ENCODE assay signal across 22 cellular contexts in the genomic region with DNA sequence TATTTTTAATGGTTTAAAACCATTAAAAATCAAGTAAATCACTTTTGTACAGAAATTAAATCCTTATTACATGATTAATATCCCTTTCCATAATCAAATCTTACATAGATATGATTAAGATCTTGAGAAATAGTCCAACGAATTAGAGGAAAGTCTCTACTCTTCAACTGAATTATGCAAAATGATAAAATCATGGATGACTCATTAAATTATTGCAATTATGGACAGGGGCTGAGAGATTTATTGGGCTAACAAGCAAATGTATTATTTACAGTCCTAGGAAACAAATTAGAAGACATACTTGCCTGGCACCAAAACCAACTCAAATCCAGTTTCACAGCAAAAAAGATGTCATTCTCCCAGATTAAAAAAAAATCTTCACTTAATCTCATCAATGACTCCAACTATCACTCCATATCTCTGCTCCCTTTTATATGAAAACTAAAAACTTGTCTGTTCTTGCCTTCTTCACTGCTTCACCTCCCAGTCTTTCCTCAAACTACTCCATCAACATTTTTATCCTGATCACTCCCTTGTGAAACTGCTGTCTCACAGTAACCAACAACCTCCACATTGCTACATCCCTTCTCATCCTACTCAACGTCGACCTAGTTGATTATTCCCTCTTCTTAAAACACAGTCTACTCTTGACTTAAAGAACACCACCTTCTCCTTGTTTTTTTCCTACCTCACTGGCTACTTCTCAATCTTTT. TPM values are rescaled to one million over a fixed set of nuclear protein-coding genes. Genes with fewer than 3 reads are reported as not detected.
DNase-seq lines count a peak whose midpoint lies in the region; ATAC-seq and TF ChIP-seq lines count a peak whose summit lies in the region.
"Had no signal": no experiment of that assay in that cellular context is flagged by ENCODE, and none has a peak within 500 bp of the region (broad histone marks: within the 10 kb centered on the region; RNA-seq: fewer than 3 reads in every experiment).

No MANE protein-coding gene starts in this region.

- H3K4me3 ChIP-seq in cardiac muscle cell (no peak overlapping the region), heart right ventricle (no peak overlapping the region), trophoblast cell (ENCODE audit: low read depth, low read length) (no peak overlapping the region)

- H2BK12ac ChIP-seq in trophoblast cell (ENCODE audit: low read length) = peak overlapping the region; percentile 80

- no peak overlapping the region for H3K4me2 ChIP-seq in trophoblast cell (ENCODE audit: low read length)
- H3K4me2 ChIP-seq: KMS-11 had no signal

- H3K4me1 ChIP-seq in cardiac muscle cell (ENCODE audit: low read depth) (peaks cover 36% of the 10 kb centered on the region), heart right ventricle (no peaks in the 10 kb centered on the region), trophoblast cell (ENCODE audit: control insufficient read depth in 1 of 2, insufficient read depth in 2 of 2, low read length in 2 of 2) (peaks cover 0 to 2% of the 10 kb centered on the region in 2 experiments)
- H3K4me1 ChIP-seq: BE2C had no signal

- H4K8ac ChIP-seq in trophoblast cell (ENCODE audit: low read depth, low read length) = no peak overlapping the region

- no peak overlapping the region for H2AK5ac ChIP-seq in trophoblast cell (ENCODE audit: low read length)

- H4K12ac ChIP-seq in trophoblast cell (ENCODE audit: low read depth, low read length) = no peak overlapping the region

- no peak overlapping the region for H3K14ac ChIP-seq in trophoblast cell (ENCODE audit: low read length)

- H3K36me3 ChIP-seq in cardiac muscle cell (no peaks in the 10 kb centered on the region), heart right ventricle (no peaks in the 10 kb centered on the region), trophoblast cell (ENCODE audit: control insufficient read depth in 1 of 2, insufficient read depth in 2 of 2, low read length in 2 of 2) (no peaks in the 10 kb centered on the region)
- H3K36me3 ChIP-seq: BE2C had no signal

- no peak for DNase-seq in cardiac muscle cell (ENCODE audit: low read depth in 1 of 2, low spot score in 1 of 2)
- DNase-seq in heart right ventricle = no peak
- DNase-seq in epithelial cell of prostate (ENCODE audit: low read depth, low spot score) = peak; percentile 64
- peak; percentile 16 to 66 for DNase-seq in trophoblast cell
- no peak for DNase-seq in GM10266 (ENCODE audit: extremely low spot score)
- DNase-seq in NCI-H187 treated with DMSO at 0.1 percent for 48 hours (lab: John Stamatoyannopoulos, UW) = no peak
- DNase-seq in anterior cingulate cortex (lab: John Stamatoyannopoulos, UW) = no peak
- DNase-seq: 8988T, ACHN, BE2C, HCEC 1CT, NCI-H1048, NCI-H1417, NCI-H1694, NCI-H2081, NCI-H2227 treated with DMSO at 0.1 percent for 48 hours, NCI-H526 treated with DMSO at 0.1 percent for 48 hours, RPMI8226, SHP77 had no signal

- no peak overlapping the region for H3K4ac ChIP-seq in trophoblast cell (ENCODE audit: low read depth, low read length)

- H3K9me3 ChIP-seq in cardiac muscle cell (ENCODE audit: low read depth) (no peaks in the 10 kb centered on the region), heart right ventricle (peaks cover 0 to 3% (median 0%) of the 10 kb centered on the region in 11 donors), trophoblast cell (ENCODE audit: insufficient read depth, low read depth, low read length) (no peaks in the 10 kb centered on the region)
- H3K9me3 ChIP-seq: BE2C had no signal

- peaks cover 2% of the 10 kb centered on the region for H3K79me1 ChIP-seq in trophoblast cell (ENCODE audit: low read length)

- no peak overlapping the region for H4K91ac ChIP-seq in trophoblast cell (ENCODE audit: low read depth, low read length)

- H3K9ac ChIP-seq in trophoblast cell (ENCODE audit: low read length) = no peak overlapping the region
- H3K9ac ChIP-seq: KMS-11 had no signal

- H3K79me2 ChIP-seq in trophoblast cell (ENCODE audit: control insufficient read depth, insufficient read depth, low read length, poor library complexity) = peaks cover 1% of the 10 kb centered on the region

- H3K18ac ChIP-seq in trophoblast cell (ENCODE audit: low read length) = no peak overlapping the region

- WGBS in heart right ventricle, 2 donors = 75 to 86% methylated on average over 3 of the region's 3 CpGs
- 100% methylated on average over 2 of the region's 3 CpGs for WGBS in trophoblast cell (ENCODE audit: extremely low coverage, insufficient coverage, insufficient read length)

- no peaks in the 10 kb centered on the region for H3K27me3 ChIP-seq in cardiac muscle cell
- H3K27me3 ChIP-seq in heart right ventricle = no peaks in the 10 kb centered on the region
- H3K27me3 ChIP-seq in trophoblast cell (ENCODE audit: insufficient read depth, low read length) = no peaks in the 10 kb centered on the region
- H3K27me3 ChIP-seq: BE2C had no signal

- peak overlapping the region; percentile 92 for H3K27ac ChIP-seq in cardiac muscle cell
- H3K27ac ChIP-seq in heart right ventricle = no peak overlapping the region
- peak overlapping the region; percentile 45 for H3K27ac ChIP-seq in epithelial cell of prostate
- peak overlapping the region; percentile 38 for H3K27ac ChIP-seq in trophoblast cell (ENCODE audit: low read depth, low read length)
- H3K27ac ChIP-seq: KMS-11 had no signal

- H2BK120ac ChIP-seq in trophoblast cell (ENCODE audit: insufficient read depth, low read length, poor library complexity) = no peak overlapping the region

- H3K23ac ChIP-seq in trophoblast cell (ENCODE audit: low read length) = no peak overlapping the region

- ATAC-seq in heart right ventricle (no peak), GM19324 (IDR thresholded peaks at IDR 0.05; ENCODE audit: low FRiP score, unreplicated experiment) (no peak)

- H2BK5ac ChIP-seq in trophoblast cell (ENCODE audit: low read depth, low read length, poor library complexity) = peak overlapping the region; percentile 56

- H2AFZ ChIP-seq in trophoblast cell (ENCODE audit: insufficient read depth, low read length, poor library complexity) = no peak overlapping the region

- intact Hi-C loops in heart right ventricle (cut with DNase I) = no loop called here

- TF ChIP-seq CTCF in cardiac muscle cell (IDR thresholded peaks at IDR 0.05; ENCODE audit: low read depth, low read length) (no peak), heart right ventricle (IDR thresholded peaks at IDR 0.05) (no peak), GM10266 (IDR thresholded peaks at IDR 0.05; ENCODE audit: control insufficient read depth, insufficient read depth, low read depth, missing control alignments) (no peak)

RNA-seq across cellular contexts. Expression of a gene that starts 18.4 kb away (rescaled TPM):
- 4.8 and 5.8 TPM in 2 replicates for total RNA-seq in cardiac muscle cell
- 0.36 and 1.8 TPM in 2 replicates for polyA plus RNA-seq in cardiac muscle cell
- 10 to 100 TPM in 4 of 10 donors, 1 to 10 TPM in 6; 6.3 to 21.5 (median 8.4) TPM for total RNA-seq in heart right ventricle
- 1 to 10 TPM; 2.3 to 4.2 TPM for polyA plus RNA-seq in heart right ventricle
- polyA plus RNA-seq in trophoblast cell (2013) = 0.67 and 0.78 TPM in 2 replicates
- total RNA-seq: G401 had no signal

Comparison
In these comparisons a context has a peak if more than half of its experiments do, and no peak if none do; other contexts are left out.
1. H3K27ac ChIP-seq: peak in cardiac muscle cell (single experiment), epithelial cell of prostate (single experiment) and trophoblast cell (single experiment); none in heart right ventricle (0 of 10).
2. DNase-seq: peak in epithelial cell of prostate (single experiment) and trophoblast cell (2 of 2); none in cardiac muscle cell (0 of 2), heart right ventricle (0 of 2), GM10266 (single experiment), NCI-H187 treated with DMSO at 0.1 percent for 48 hours (single experiment) and anterior cingulate cortex (0 of 58).